8 cellular contexts compared by ENCODE assay signal in genomic region chr22:17084554-17085276, GRCh38. TPM values are rescaled to one million over a fixed set of nuclear protein-coding genes. Genes with fewer than 3 reads are reported as not detected.
A peak's percentile ranks its signal among the peaks of the same experiment; 100 is the strongest.
DNase-seq lines count a peak whose midpoint lies in the region; ATAC-seq and TF ChIP-seq lines count a peak whose summit lies in the region.

Gene IL17RA, plus strand, starts transcription at chr22:17085000. Its CDS starts 92 bp downstream, at chr22:17085092.

- H3K4me1 Mint-ChIP-seq in type B pancreatic cell (ENCODE audit: unreplicated experiment): no peaks in the 10 kb centered on the region

- 0 to 1% (median 0%) methylated on average over 21 to 68 of the region's 68 CpGs for WGBS in adrenal gland, 4 donors

- DNase-seq in GM10266 (ENCODE audit: extremely low spot score) (peak; percentile 97), NCI-H1105 treated with DMSO at 0.1 percent for 48 hours (lab: John Stamatoyannopoulos, UW) (peak; percentile 86), SW480 (ENCODE audit: low spot score) (peak; percentile 85), adrenal gland (peak; percentile 90 to 95 (median 91)), left cardiac atrium (peak; percentile 91), posterior cingulate gyrus (peak in 9 of 10 donors; percentile 56 to 95 (median 67)), type B pancreatic cell (ENCODE audit: extremely low spot score, unreplicated experiment) (peak; percentile 88)

- TF ChIP-seq CTCF in GM10266 (IDR thresholded peaks at IDR 0.05; ENCODE audit: control insufficient read depth, insufficient read depth, low read depth, missing control alignments) (no peak), adrenal gland (IDR thresholded peaks at IDR 0.05) (no peak), type B pancreatic cell (conservative IDR thresholded peaks at IDR 0.05) (no peak)

- H3K36me3 ChIP-seq in adrenal gland (replicated peaks in 1 of 2): no peaks in the 10 kb centered on the region

- H3K4me1 ChIP-seq in adrenal gland (replicated peaks in 1 of 2): peaks cover 6 to 14% of the 10 kb centered on the region in 2 donors

- peaks cover 26% of the 10 kb centered on the region for H3K27me3 Mint-ChIP-seq in type B pancreatic cell

- intact Hi-C loops in adrenal gland (cut with DNase I) (loop anchor here (5.0 to 10.0 kb wide), 3 partner anchors 70 to 410 kb away; partner anchors contain the start of gene HDHD5 (in 1 of the 2)), left cardiac atrium (cut with DNase I) (loop anchor here (10.0 kb wide), 2 partner anchors 80 to 90 kb away; no protein-coding TSS in a partner anchor), posterior cingulate gyrus (cut with DNase I) (loop anchor here (5.0 kb wide), 1 partner anchor 88 kb away; no protein-coding TSS in a partner anchor)

- no peaks in the 10 kb centered on the region for H3K9me3 ChIP-seq in adrenal gland (replicated peaks in 1 of 3)

- H3K4me3 ChIP-seq in adrenal gland: peak within 1 kb of the TSS; percentile 59 to 97 (median 78)

- H3K27ac ChIP-seq in adrenal gland: peak within 1 kb of the TSS; percentile 61 to 97 (median 84)

- peak within 1 kb of the TSS; percentile 89 for H3K4me3 Mint-ChIP-seq in type B pancreatic cell

- H3K36me3 Mint-ChIP-seq in type B pancreatic cell: no peaks in the 10 kb centered on the region

- H3K9me3 Mint-ChIP-seq in type B pancreatic cell: no peaks in the 10 kb centered on the region

- peak; percentile 29 to 72 for TF ChIP-seq POLR2A in adrenal gland (IDR thresholded peaks at IDR 0.05)

- H3K27ac Mint-ChIP-seq in type B pancreatic cell: peak within 1 kb of the TSS; percentile 64

- no peaks in the 10 kb centered on the region for H3K27me3 ChIP-seq in adrenal gland

- ATAC-seq in HG02610 (IDR thresholded peaks at IDR 0.05; ENCODE audit: unreplicated experiment) (peak; percentile 90), left cardiac atrium (peak; percentile 97 to 99)

RNA-seq across cellular contexts. Expression of gene IL17RA, which starts in this region (rescaled TPM):
- total RNA-seq in adrenal gland (10 to 100 TPM; 15.5 to 31.8 (median 25.3) TPM), left cardiac atrium (10 to 100 TPM; 11.6 to 15.4 TPM), type B pancreatic cell (ENCODE audit: low replicate concordance) (8.0 and 10.8 TPM in 2 replicates)
- polyA plus RNA-seq in adrenal gland: 1 to 10 TPM; 7.2 to 9.0 (median 7.9) TPM

Comparison
In these comparisons a context has a peak if more than half of its experiments do, and no peak if none do; other contexts are left out.
1. Peak in every context shown above with its lines: DNase-seq, ATAC-seq, H3K4me3 ChIP-seq and H3K27ac ChIP-seq.